ENCODE assay signal across 1 cellular context in the genomic region with DNA sequence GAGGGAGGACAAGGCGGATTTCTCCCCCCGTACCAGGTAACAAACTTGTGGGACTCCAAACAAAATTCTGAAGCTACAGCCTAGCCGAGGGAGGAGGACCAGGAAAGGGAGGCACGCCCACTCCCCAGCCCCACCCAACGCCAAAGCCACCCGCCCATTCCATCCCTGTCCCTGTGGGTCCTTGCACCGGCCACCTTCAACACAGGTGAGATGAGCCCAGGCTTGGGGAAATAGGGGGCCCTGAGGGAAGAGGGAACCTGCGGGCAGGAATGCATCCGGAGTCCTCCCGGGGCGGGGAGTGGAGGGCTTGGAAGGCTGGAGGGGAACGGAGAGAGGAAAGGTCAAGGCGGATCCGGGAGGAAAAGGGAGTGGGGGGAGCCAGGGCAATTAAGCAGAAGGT.
TF ChIP-seq lines count a peak whose summit lies in the region.

A gene (plus strand): TSS at position 157 of the 400 bp plus-strand sequence. CDS start 802 bp downstream, outside the sequence.

TF ChIP-seq in GM23338, 12 proteins besides CTCF, POLR2A, EP300 and RAD21 (continued from another document):
- TF ChIP-seq, protein P1, sequence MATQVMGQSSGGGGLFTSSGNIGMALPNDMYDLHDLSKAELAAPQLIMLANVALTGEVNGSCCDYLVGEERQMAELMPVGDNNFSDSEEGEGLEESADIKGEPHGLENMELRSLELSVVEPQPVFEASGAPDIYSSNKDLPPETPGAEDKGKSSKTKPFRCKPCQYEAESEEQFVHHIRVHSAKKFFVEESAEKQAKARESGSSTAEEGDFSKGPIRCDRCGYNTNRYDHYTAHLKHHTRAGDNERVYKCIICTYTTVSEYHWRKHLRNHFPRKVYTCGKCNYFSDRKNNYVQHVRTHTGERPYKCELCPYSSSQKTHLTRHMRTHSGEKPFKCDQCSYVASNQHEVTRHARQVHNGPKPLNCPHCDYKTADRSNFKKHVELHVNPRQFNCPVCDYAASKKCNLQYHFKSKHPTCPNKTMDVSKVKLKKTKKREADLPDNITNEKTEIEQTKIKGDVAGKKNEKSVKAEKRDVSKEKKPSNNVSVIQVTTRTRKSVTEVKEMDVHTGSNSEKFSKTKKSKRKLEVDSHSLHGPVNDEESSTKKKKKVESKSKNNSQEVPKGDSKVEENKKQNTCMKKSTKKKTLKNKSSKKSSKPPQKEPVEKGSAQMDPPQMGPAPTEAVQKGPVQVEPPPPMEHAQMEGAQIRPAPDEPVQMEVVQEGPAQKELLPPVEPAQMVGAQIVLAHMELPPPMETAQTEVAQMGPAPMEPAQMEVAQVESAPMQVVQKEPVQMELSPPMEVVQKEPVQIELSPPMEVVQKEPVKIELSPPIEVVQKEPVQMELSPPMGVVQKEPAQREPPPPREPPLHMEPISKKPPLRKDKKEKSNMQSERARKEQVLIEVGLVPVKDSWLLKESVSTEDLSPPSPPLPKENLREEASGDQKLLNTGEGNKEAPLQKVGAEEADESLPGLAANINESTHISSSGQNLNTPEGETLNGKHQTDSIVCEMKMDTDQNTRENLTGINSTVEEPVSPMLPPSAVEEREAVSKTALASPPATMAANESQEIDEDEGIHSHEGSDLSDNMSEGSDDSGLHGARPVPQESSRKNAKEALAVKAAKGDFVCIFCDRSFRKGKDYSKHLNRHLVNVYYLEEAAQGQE (IDR thresholded peaks at IDR 0.05; ENCODE audit: unreplicated experiment) = no peak
- no peak for TF ChIP-seq JUNB (IDR thresholded peaks at IDR 0.05; ENCODE audit: unreplicated experiment)
